In the genomic region with DNA sequence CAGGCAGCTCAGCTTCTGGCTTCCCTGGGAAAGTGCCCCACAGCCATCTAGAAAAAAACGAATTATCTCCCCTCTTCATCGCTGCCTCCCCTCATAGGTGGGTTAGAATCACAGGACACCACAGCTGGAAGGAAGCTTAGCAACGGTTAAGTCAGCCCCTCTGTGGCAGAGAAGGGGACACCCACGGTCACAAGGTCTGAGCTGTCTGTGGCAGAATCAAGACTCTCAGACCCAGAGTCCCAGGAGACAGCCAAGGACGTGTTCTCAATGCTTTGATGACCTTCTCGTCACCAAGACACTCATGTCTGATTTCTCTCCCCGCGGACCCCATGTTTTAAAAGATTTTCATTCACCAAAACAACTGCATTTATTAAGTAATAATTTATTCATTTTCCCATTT, we compare ENCODE assay signal across 24 cellular contexts.
"Had no signal": no experiment of that assay in that cellular context is flagged by ENCODE, and none has a peak within 500 bp of the region (broad histone marks: within the 10 kb centered on the region; RNA-seq: fewer than 3 reads in every experiment).

No MANE protein-coding gene starts in this region.

- H3K9me3 Mint-ChIP-seq: activated CD4-positive, alpha-beta memory T cell treated with anti-CD3 and anti-CD28 coated beads for 36 hours; activated CD4-positive, alpha-beta T cell treated with anti-CD3 and anti-CD28 coated beads, Interleukin-2, amount 10 ng/mL, durations not matched to agents 7 days and 5 days; activated naive CD8-positive, alpha-beta T cell treated with anti-CD3 and anti-CD28 coated beads, Interleukin-2, amount 10 ng/mL, durations not matched to agents 7 days and 5 days had no signal

- H3K4me2 ChIP-seq: SK-N-SH had no signal

- H3K27ac Mint-ChIP-seq: activated CD4-positive, alpha-beta memory T cell treated with anti-CD3 and anti-CD28 coated beads for 36 hours; activated CD4-positive, alpha-beta T cell treated with anti-CD3 and anti-CD28 coated beads, Interleukin-2, amount 10 ng/mL, durations not matched to agents 7 days and 5 days; activated naive CD8-positive, alpha-beta T cell treated with anti-CD3 and anti-CD28 coated beads, Interleukin-2, amount 10 ng/mL, durations not matched to agents 7 days and 5 days had no signal

- H3K27me3 Mint-ChIP-seq: activated CD4-positive, alpha-beta memory T cell treated with anti-CD3 and anti-CD28 coated beads for 36 hours; activated CD4-positive, alpha-beta T cell treated with anti-CD3 and anti-CD28 coated beads, Interleukin-2, amount 10 ng/mL, durations not matched to agents 7 days and 5 days had no signal

- H3K27me3 ChIP-seq: adrenal gland, breast epithelium had no signal

- H3K36me3 ChIP-seq: adrenal gland, breast epithelium had no signal

- H3K4me3 ChIP-seq: adrenal gland, breast epithelium had no signal

- H3K9me3 ChIP-seq: adrenal gland, breast epithelium, SK-N-SH had no signal

- H3K9ac ChIP-seq: SK-N-SH had no signal

- H3K4me1 ChIP-seq: adrenal gland, breast epithelium had no signal

- H3K27ac ChIP-seq: adrenal gland, breast epithelium, VCaP had no signal

- H3K4me3 Mint-ChIP-seq: activated CD4-positive, alpha-beta memory T cell treated with anti-CD3 and anti-CD28 coated beads for 36 hours; activated CD4-positive, alpha-beta T cell treated with anti-CD3 and anti-CD28 coated beads, Interleukin-2, amount 10 ng/mL, durations not matched to agents 7 days and 5 days; activated naive CD8-positive, alpha-beta T cell treated with anti-CD3 and anti-CD28 coated beads, Interleukin-2, amount 10 ng/mL, durations not matched to agents 7 days and 5 days had no signal

- H3K36me3 Mint-ChIP-seq: activated naive CD8-positive, alpha-beta T cell treated with anti-CD3 and anti-CD28 coated beads, Interleukin-2, amount 10 ng/mL, durations not matched to agents 7 days and 5 days had no signal

- H3K9me2 ChIP-seq: SK-N-SH had no signal

- H3K4me1 Mint-ChIP-seq: activated CD4-positive, alpha-beta T cell treated with anti-CD3 and anti-CD28 coated beads, Interleukin-2, amount 10 ng/mL, durations not matched to agents 7 days and 5 days had no signal

- DNase-seq: activated CD4-positive, alpha-beta memory T cell treated with anti-CD3 and anti-CD28 coated beads for 36 hours; activated CD4-positive, alpha-beta T cell treated with anti-CD3 and anti-CD28 coated beads, Interleukin-2, amount 10 ng/mL, durations not matched to agents 7 days and 5 days; activated CD4-positive, CD25-positive, alpha-beta regulatory T cell; activated naive CD4-positive, alpha-beta T cell treated with anti-CD3 and anti-CD28 coated beads, Interleukin-2, amount 50 U/mL, for 16 hours; activated naive CD8-positive, alpha-beta T cell treated with anti-CD3 and anti-CD28 coated beads, Interleukin-2, amount 10 ng/mL, durations not matched to agents 7 days and 5 days; adrenal gland; caudate nucleus; KBM-7; NCI-H1092; NCI-H1930; NCI-H2107; NCI-H2171 treated with DMSO at 0.1 percent for 48 hours; NCI-H345; NCI-H510A; NCI-H526 treated with DMSO at 0.1 percent for 48 hours; NCI-H82; OCI-M1; RPMI8226; SK-N-SH; T-helper 1 cell had no signal

- ATAC-seq: Panc1, Right ventricle myocardium inferior had no signal
